ENCODE assay signal across 14 cellular contexts in the genomic region with DNA sequence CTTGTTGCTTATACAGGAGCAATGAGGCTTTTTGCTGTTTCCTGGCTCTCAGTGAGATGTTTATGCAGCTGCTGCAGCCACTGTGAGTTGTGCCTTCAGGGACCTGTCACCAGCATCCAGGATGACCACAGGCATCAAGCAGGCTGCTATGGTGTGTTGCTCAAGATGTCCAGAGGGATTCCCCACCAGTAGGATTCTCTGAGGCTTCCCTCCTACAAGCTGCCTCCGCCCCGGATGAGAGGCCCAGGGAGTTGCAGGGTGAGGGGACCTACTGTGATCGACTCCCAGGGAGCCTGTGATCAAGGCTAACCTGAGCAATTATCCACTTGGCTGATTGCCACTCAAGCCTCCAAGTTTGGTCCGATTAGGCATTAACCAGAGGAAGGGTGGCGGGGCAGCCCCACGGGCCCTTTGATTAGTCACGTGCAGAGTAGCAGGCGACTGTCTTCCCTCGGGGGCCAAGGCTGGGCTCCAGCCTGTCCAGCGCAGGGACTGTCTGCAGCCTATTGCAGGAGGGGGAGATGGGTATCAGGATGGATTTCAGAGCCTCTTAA. TPM values are rescaled to one million over a fixed set of nuclear protein-coding genes. Genes with fewer than 3 reads are reported as not detected.
DNase-seq lines count a peak whose midpoint lies in the region; ATAC-seq and TF ChIP-seq lines count a peak whose summit lies in the region.
"Had no signal": no experiment of that assay in that cellular context is flagged by ENCODE, and none has a peak within 500 bp of the region (broad histone marks: within the 10 kb centered on the region; RNA-seq: fewer than 3 reads in every experiment).

No MANE protein-coding gene starts in this region.

- H3K4ac ChIP-seq in trophoblast cell (ENCODE audit: low read depth, low read length) = no peak overlapping the region

- H3K27ac ChIP-seq in trophoblast cell (ENCODE audit: low read depth, low read length) (no peak overlapping the region), prostate gland (no peak overlapping the region)
- H3K27ac ChIP-seq: parathyroid adenoma had no signal

- H3K9ac ChIP-seq in trophoblast cell (ENCODE audit: low read length) = no peak overlapping the region
- H3K9ac ChIP-seq: parathyroid adenoma had no signal

- TF ChIP-seq CTCF in prostate gland (IDR thresholded peaks at IDR 0.05) = no peak

- peak overlapping the region; percentile 19 for H2BK12ac ChIP-seq in trophoblast cell (ENCODE audit: low read length)

- no peak overlapping the region for H4K8ac ChIP-seq in trophoblast cell (ENCODE audit: low read depth, low read length)

- H3K27me3 ChIP-seq in trophoblast cell (ENCODE audit: insufficient read depth, low read length) (no peaks in the 10 kb centered on the region), prostate gland (replicated peaks; ENCODE audit: insufficient read depth) (no peaks in the 10 kb centered on the region)

- no peak overlapping the region for H3K14ac ChIP-seq in trophoblast cell (ENCODE audit: low read length)

- H4K91ac ChIP-seq in trophoblast cell (ENCODE audit: low read depth, low read length) = no peak overlapping the region

- H2BK120ac ChIP-seq in trophoblast cell (ENCODE audit: insufficient read depth, low read length, poor library complexity) = peak overlapping the region; percentile 24

- no peak for TF ChIP-seq POLR2A in prostate gland (IDR thresholded peaks at IDR 0.05)

- ATAC-seq in GM18520 (IDR thresholded peaks at IDR 0.05; ENCODE audit: unreplicated experiment) (peak; percentile 33), GM21786 (IDR thresholded peaks at IDR 0.05; ENCODE audit: unreplicated experiment) (peak; percentile 80), GM19351 (IDR thresholded peaks at IDR 0.05; ENCODE audit: unreplicated experiment) (no peak)
- ATAC-seq: PC-3, WTC11 had no signal

- no peaks in the 10 kb centered on the region for H3K79me2 ChIP-seq in trophoblast cell (ENCODE audit: control insufficient read depth, insufficient read depth, low read length, poor library complexity)
- H3K79me2 ChIP-seq: parathyroid adenoma had no signal

- H3K9me3 ChIP-seq in trophoblast cell (ENCODE audit: insufficient read depth, low read depth, low read length) (no peaks in the 10 kb centered on the region), prostate gland (no peaks in the 10 kb centered on the region)

- peak overlapping the region; percentile 36 for H2BK5ac ChIP-seq in trophoblast cell (ENCODE audit: low read depth, low read length, poor library complexity)

- H3K23ac ChIP-seq in trophoblast cell (ENCODE audit: low read length) = no peak overlapping the region

- no peak overlapping the region for H3K4me2 ChIP-seq in trophoblast cell (ENCODE audit: low read length)

- no peak overlapping the region for H3K4me3 ChIP-seq in trophoblast cell (ENCODE audit: low read depth, low read length)
- H3K4me3 ChIP-seq in prostate gland = no peak overlapping the region

- WGBS in trophoblast cell (ENCODE audit: extremely low coverage, insufficient coverage, insufficient read length) = no CpG with 5 or more reads among the region's 10 CpGs
- WGBS in prostate gland = 67% methylated on average over 10 of the region's 10 CpGs

- peaks cover 7% of the 10 kb centered on the region for H3K79me1 ChIP-seq in trophoblast cell (ENCODE audit: low read length)

- DNase-seq in NCI-H146 treated with DMSO at 0.1 percent for 48 hours (lab: John Stamatoyannopoulos, UW; ENCODE audit: unreplicated experiment) (peak; percentile 12), trophoblast cell (peak; percentile 88 to 92), OCI-M1 (lab: John Stamatoyannopoulos, UW) (no peak), prostate gland (ENCODE audit: low spot score) (no peak)
- DNase-seq: activated naive CD4-positive, alpha-beta T cell treated with anti-CD3 and anti-CD28 coated beads for 36 hours; effector CD8-positive, alpha-beta T cell; H7; Karpas-422; PC-3 had no signal

- H3K18ac ChIP-seq in trophoblast cell (ENCODE audit: low read length) = no peak overlapping the region

- H3K36me3 ChIP-seq in trophoblast cell (ENCODE audit: control insufficient read depth in 1 of 2, insufficient read depth in 2 of 2, low read length in 2 of 2) = no peaks in the 10 kb centered on the region
- H3K36me3 ChIP-seq in prostate gland = no peaks in the 10 kb centered on the region

- no peak overlapping the region for H2AK5ac ChIP-seq in trophoblast cell (ENCODE audit: low read length)

- no peak overlapping the region for H2AFZ ChIP-seq in trophoblast cell (ENCODE audit: insufficient read depth, low read length, poor library complexity)
- H2AFZ ChIP-seq: parathyroid adenoma had no signal

- intact Hi-C loops in prostate gland (cut with DNase I) = no loop called here

- no peak overlapping the region for H4K12ac ChIP-seq in trophoblast cell (ENCODE audit: low read depth, low read length)

- H3K4me1 ChIP-seq in trophoblast cell (ENCODE audit: control insufficient read depth in 1 of 2, insufficient read depth in 2 of 2, low read length in 2 of 2) = peaks cover 37 to 44% of the 10 kb centered on the region in 2 experiments
- H3K4me1 ChIP-seq in prostate gland (replicated peaks) = no peaks in the 10 kb centered on the region

RNA-seq across cellular contexts. Expression of a gene that starts 1.8 kb away (rescaled TPM):
- 0.26 and 0.30 TPM in 2 replicates for polyA plus RNA-seq in trophoblast cell (2013)
- 10 to 100 TPM in 1 of 2 donors, 1 to 10 TPM in 1; 5.6 to 22.5 TPM for total RNA-seq in prostate gland
- total RNA-seq: activated naive CD4-positive, alpha-beta T cell treated with anti-CD3 and anti-CD28 coated beads for 36 hours; PC-3 had no signal

Comparison
In these comparisons a context has a peak if more than half of its experiments do, and no peak if none do; other contexts are left out.
1. DNase-seq: peak in NCI-H146 treated with DMSO at 0.1 percent for 48 hours (single experiment) and trophoblast cell (2 of 2); none in OCI-M1 (single experiment) and prostate gland (single experiment).